29 cellular contexts compared by ENCODE assay signal in the genomic region with DNA sequence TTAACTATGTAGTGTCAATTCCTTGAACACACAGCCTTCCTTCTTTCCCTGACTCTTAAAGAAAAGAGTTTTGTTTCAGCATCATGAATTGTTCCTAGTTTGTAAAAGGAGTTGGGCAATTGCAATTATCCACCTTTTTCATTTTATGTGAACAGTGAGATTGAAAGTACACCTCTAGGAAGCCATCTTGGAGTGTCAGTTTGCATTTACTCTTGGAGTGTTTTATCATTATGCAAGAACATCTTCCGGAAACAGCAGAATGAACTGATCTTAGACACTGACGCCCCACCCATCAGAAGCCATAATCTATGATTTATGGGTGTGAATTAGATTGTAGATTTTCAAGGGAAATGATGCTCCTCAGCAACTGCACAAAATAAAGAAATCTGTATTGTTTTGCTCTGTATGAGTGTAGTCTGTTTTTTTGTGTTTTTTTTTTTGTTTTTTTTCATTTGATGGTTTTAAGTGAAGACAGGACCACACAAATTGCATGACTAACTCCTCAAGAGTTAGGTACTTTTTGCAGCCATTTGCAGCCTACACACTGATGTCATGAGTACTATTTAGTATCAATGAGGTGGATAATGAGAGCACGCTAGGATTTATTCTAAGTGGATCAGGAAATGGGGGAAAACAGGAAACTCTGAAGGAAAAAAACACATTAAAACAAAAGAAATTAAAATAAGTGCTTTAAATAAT. TPM values are rescaled to one million over a fixed set of nuclear protein-coding genes. Genes with fewer than 3 reads are reported as not detected.
DNase-seq lines count a peak whose midpoint lies in the region; ATAC-seq, FAIRE-seq and TF ChIP-seq lines count a peak whose summit lies in the region.
"Had no signal": no experiment of that assay in that cellular context is flagged by ENCODE, and none has a peak within 500 bp of the region (broad histone marks: within the 10 kb centered on the region; RNA-seq: fewer than 3 reads in every experiment).

No MANE protein-coding gene starts in this region.

- no peak overlapping the region for H3K23ac ChIP-seq in H1 (ENCODE audit: insufficient read length)

- H3K4ac ChIP-seq in H1 (replicated peaks; ENCODE audit: insufficient read length, low read depth, low read length): no peak overlapping the region

- H3K4me3 ChIP-seq in H1 (ENCODE audit: extremely low read depth in 1 of 4, insufficient read depth in 2 of 4, low read depth in 3 of 4, low read length in 4 of 4): no peak overlapping the region
- no peak overlapping the region for H3K4me3 ChIP-seq in osteoblast (ENCODE audit: insufficient read depth, low read length)
- H3K4me3 ChIP-seq: heart left ventricle, uterus had no signal

- H3K9me3 ChIP-seq in T-helper 17 cell (ENCODE audit: control insufficient read depth, low read length, poor library complexity, severe bottlenecking): no peaks in the 10 kb centered on the region
- peaks cover 6 to 16% of the 10 kb centered on the region in 2 experiments; a peak in 3 of 4 replicates for H3K9me3 ChIP-seq in H1 (ENCODE audit: insufficient read depth in 2 of 2, low read depth in 1 of 2, low read length in 1 of 2)
- H3K9me3 ChIP-seq in osteoblast (ENCODE audit: low read depth, low read length): no peaks in the 10 kb centered on the region
- H3K9me3 ChIP-seq: heart left ventricle, uterus had no signal

- H3K4me2 ChIP-seq in H1 (ENCODE audit: insufficient read depth in 1 of 2, low read depth in 2 of 2, low read length in 2 of 2) (no peak overlapping the region), osteoblast (ENCODE audit: insufficient read depth, low read length) (no peak overlapping the region)

- FAIRE-seq in H1 (lab: Jason Lieb, UNC): no peak
- FAIRE-seq: A204.1, endothelial cell of umbilical vein, small intestine had no signal

- H2AK5ac ChIP-seq in H1 (ENCODE audit: low read depth, low read length): no peak overlapping the region

- no peaks in the 10 kb centered on the region for H3K79me2 ChIP-seq in H1 (ENCODE audit: control insufficient read depth in 1 of 2, insufficient read depth in 2 of 2, low read length in 2 of 2)
- H3K79me2 ChIP-seq in osteoblast (ENCODE audit: insufficient read depth, low read length): no peaks in the 10 kb centered on the region

- no peak overlapping the region for H3K56ac ChIP-seq in H1 (replicated peaks; ENCODE audit: insufficient read length, low read depth, low read length)

- no peak overlapping the region for H4K5ac ChIP-seq in H1 (ENCODE audit: insufficient read length, low read depth, low read length)

- no peak overlapping the region for H2BK15ac ChIP-seq in H1 (ENCODE audit: low read length)

- TF ChIP-seq POLR2A in H1 (IDR thresholded peaks at IDR 0.05; ENCODE audit: control extremely low read depth in 1 of 2, low read depth in 2 of 2, low read length in 2 of 2): no peak

- CTCF ChIA-PET in H1 (lab: Charles Lee; ENCODE audit: partially characterized antibody): interaction anchor here (1.5 kb wide), 1 partner anchor 24 kb away, joined by 3 read pairs; no protein-coding TSS in a partner anchor

- H3K4me1 Mint-ChIP-seq in activated T-cell treated with anti-CD3 and anti-CD28 coated beads, Interleukin-2, amount 50 U/mL, for 72 hours (ENCODE audit: low read depth): peaks cover 6% of the 10 kb centered on the region
- H3K4me1 Mint-ChIP-seq in T-helper 17 cell: no peaks in the 10 kb centered on the region
- H3K4me1 Mint-ChIP-seq: B cell had no signal

- no peak overlapping the region for H2BK12ac ChIP-seq in H1 (ENCODE audit: low read depth, low read length)

- no peak overlapping the region for H2BK20ac ChIP-seq in H1 (ENCODE audit: low read length)

- WGBS in H1 (ENCODE audit: extremely low coverage in 1 of 2, insufficient coverage in 1 of 2, insufficient read length in 1 of 2, insufficient replicate concordance in 2 of 2, low coverage in 1 of 2, low lambda C conversion rate in 2 of 2, missing lambda C conversion rate in 1 of 2), 2 experiments: 91% methylated on average over 3 of the region's 3 CpGs; no CpG with 5 or more reads in 1 of the 2 experiments

- no peaks in the 10 kb centered on the region for H4K20me1 ChIP-seq in H1 (replicated peaks in 1 of 2; ENCODE audit: control insufficient read depth in 1 of 2, insufficient read depth in 2 of 2, low read length in 2 of 2)
- H4K20me1 ChIP-seq in osteoblast (ENCODE audit: insufficient read depth, low read length): no peaks in the 10 kb centered on the region

- H3K36me3 Mint-ChIP-seq in activated T-cell treated with anti-CD3 and anti-CD28 coated beads, Interleukin-2, amount 50 U/mL, for 72 hours (ENCODE audit: insufficient read depth in 2 of 2): peaks cover 1 to 5% of the 10 kb centered on the region in 2 donors
- H3K36me3 Mint-ChIP-seq in T-helper 17 cell (ENCODE audit: low read depth): no peaks in the 10 kb centered on the region
- H3K36me3 Mint-ChIP-seq: activated naive CD4-positive, alpha-beta T cell treated with anti-CD3 and anti-CD28 coated beads, Interleukin-2, amount 50 U/mL, for 72 hours had no signal

- TF ChIP-seq RAD21 in H1 (IDR thresholded peaks at IDR 0.05 in 1 of 2, conservative IDR thresholded peaks at IDR 0.05 in 1 of 2; ENCODE audit: low read depth in 2 of 2, low read length in 2 of 2): no peak

- POLR2A ChIA-PET in H1 (lab: Charles Lee; ENCODE audit: partially characterized antibody): interaction anchor here (1.6 to 2.0 kb wide), 2 partner anchors 24 kb away, joined by 4 to 8 read pairs; no protein-coding TSS in a partner anchor

- H3K4me1 ChIP-seq in H1 (replicated peaks in 1 of 4; ENCODE audit: control insufficient read depth in 3 of 4, insufficient read depth in 4 of 4, low read length in 3 of 4): no peaks in the 10 kb centered on the region
- peaks cover 8% of the 10 kb centered on the region for H3K4me1 ChIP-seq in osteoblast (ENCODE audit: insufficient read depth, low read length)
- H3K4me1 ChIP-seq: uterus had no signal

- H3K4me3 Mint-ChIP-seq in activated T-cell treated with anti-CD3 and anti-CD28 coated beads, Interleukin-2, amount 50 U/mL, for 72 hours: no peak overlapping the region
- H3K4me3 Mint-ChIP-seq in T-helper 17 cell: no peak overlapping the region
- H3K4me3 Mint-ChIP-seq: B cell had no signal

- H3K36me3 ChIP-seq in H1 (ENCODE audit: control insufficient read depth in 2 of 4, insufficient read depth in 4 of 4, low read length in 3 of 4): no peaks in the 10 kb centered on the region
- no peaks in the 10 kb centered on the region for H3K36me3 ChIP-seq in osteoblast (ENCODE audit: insufficient read depth, low read length)
- H3K36me3 ChIP-seq: heart left ventricle, uterus had no signal

- H3K79me1 ChIP-seq in H1 (ENCODE audit: low read depth, low read length): no peaks in the 10 kb centered on the region

- H3K27ac ChIP-seq in H1 (ENCODE audit: low read depth, low read length) (no peak overlapping the region), osteoblast (ENCODE audit: low read depth, low read length) (no peak overlapping the region)
- H3K27ac ChIP-seq: heart left ventricle, uterus had no signal

- H4K91ac ChIP-seq in H1 (replicated peaks; ENCODE audit: insufficient read length, low read length): no peak overlapping the region

- no peak overlapping the region for H3K27ac Mint-ChIP-seq in activated T-cell treated with anti-CD3 and anti-CD28 coated beads, Interleukin-2, amount 50 U/mL, for 72 hours
- H3K27ac Mint-ChIP-seq in T-helper 17 cell: peak overlapping the region; percentile 9
- H3K27ac Mint-ChIP-seq: activated naive CD4-positive, alpha-beta T cell treated with anti-CD3 and anti-CD28 coated beads, Interleukin-2, amount 50 U/mL, for 72 hours; B cell had no signal

- DNase-seq in activated T-cell treated with anti-CD3 and anti-CD28 coated beads, Interleukin-2, amount 50 U/mL, for 72 hours: no peak
- DNase-seq in activated T-cell treated with anti-CD3 and anti-CD28 coated beads, Interleukin-2, amount 50 U/mL, for 48 hours: no peak
- DNase-seq in T-helper 17 cell (no peak), H1 (ENCODE audit: low read depth in 1 of 2, low spot score in 2 of 2) (no peak), osteoblast (ENCODE audit: insufficient read length, low spot score, missing footprints) (no peak)
- no peak for DNase-seq in stimulated activated naive CD4-positive, alpha-beta T cell treated with Interleukin-2 at 50 U/mL for 16 hours (lab: John Stamatoyannopoulos, UW)
- DNase-seq: caudate nucleus; dermis blood vessel endothelial cell; DMS53; H7; heart left ventricle; Kasumi-1; mesendoderm; NCI-H1092; NCI-H1930; NCI-H226; NCI-H748 treated with DMSO at 0.1 percent for 48 hours; occipital lobe; PC-3; Right ventricle myocardium superior; small intestine; stimulated activated CD4-positive, alpha-beta T cell treated with anti-CD3 and anti-CD28 coated beads, Interleukin-1b, Interleukin-23, amount 100 ng/mL, for 48 hours; uterus had no signal

- peak overlapping the region; percentile 89 for H2AFZ ChIP-seq in H1 (ENCODE audit: low read length)
- H2AFZ ChIP-seq in osteoblast (ENCODE audit: low read length): peak overlapping the region; percentile 40

- no peak overlapping the region for H3K18ac ChIP-seq in H1 (ENCODE audit: extremely low read depth, low read length)

- TF ChIP-seq EP300 in H1 (IDR thresholded peaks at IDR 0.05; ENCODE audit: borderline replicate concordance in 1 of 2, low read depth in 2 of 2, low read length in 2 of 2): no peak

- no peak overlapping the region for H2BK5ac ChIP-seq in H1 (ENCODE audit: low read depth, low read length)

- no peak overlapping the region for H2BK120ac ChIP-seq in H1 (replicated peaks; ENCODE audit: low read depth, low read length)

- H3K9me3 Mint-ChIP-seq in activated T-cell treated with anti-CD3 and anti-CD28 coated beads, Interleukin-2, amount 50 U/mL, for 72 hours: no peaks in the 10 kb centered on the region
- H3K9me3 Mint-ChIP-seq: activated naive CD4-positive, alpha-beta T cell treated with anti-CD3 and anti-CD28 coated beads, Interleukin-2, amount 50 U/mL, for 72 hours had no signal

- H3K14ac ChIP-seq in H1 (ENCODE audit: insufficient read length): no peak overlapping the region

- peaks cover 8% of the 10 kb centered on the region for H3K27me3 Mint-ChIP-seq in activated T-cell treated with anti-CD3 and anti-CD28 coated beads, Interleukin-2, amount 50 U/mL, for 72 hours (ENCODE audit: low read depth)
- peaks cover 6% of the 10 kb centered on the region for H3K27me3 Mint-ChIP-seq in T-helper 17 cell

- ATAC-seq in activated T-cell treated with anti-CD3 and anti-CD28 coated beads, Interleukin-2, amount 50 U/mL, for 72 hours (replicated peaks in 1 of 2): peak; percentile 63 to 69
- ATAC-seq in T-helper 17 cell (no peak), GM18909 (IDR thresholded peaks at IDR 0.05; ENCODE audit: poor library complexity, unreplicated experiment) (no peak), esophagus mucosa (no peak)
- ATAC-seq: heart left ventricle, PC-3 had no signal

- H3K27me3 ChIP-seq in H1 (replicated peaks in 1 of 4; ENCODE audit: control insufficient read depth in 3 of 4, extremely low read depth in 1 of 4, insufficient read depth in 3 of 4, low read length in 3 of 4): no peaks in the 10 kb centered on the region
- H3K27me3 ChIP-seq in osteoblast (ENCODE audit: insufficient read depth, low read length): no peaks in the 10 kb centered on the region
- H3K27me3 ChIP-seq: heart left ventricle, uterus had no signal

- TF ChIP-seq CTCF in H1 (IDR thresholded peaks at IDR 0.05; ENCODE audit: control extremely low read depth in 1 of 3, insufficient read depth in 1 of 3, low read depth in 1 of 3, low read length in 3 of 3) (no peak), osteoblast (IDR thresholded peaks at IDR 0.05; ENCODE audit: extremely low read depth, low read depth, low read length) (no peak)

- no peak overlapping the region for H4K8ac ChIP-seq in H1 (ENCODE audit: extremely low read depth, insufficient read depth, low read length)

- no peak overlapping the region for H3K9ac ChIP-seq in H1 (replicated peaks in 1 of 4; ENCODE audit: extremely low read depth in 1 of 4, low read depth in 3 of 4, low read length in 3 of 4)

- H3K23me2 ChIP-seq in H1 (ENCODE audit: low read depth, low read length): no peaks in the 10 kb centered on the region

RNA-seq across cellular contexts. Expression of a gene that starts 19.5 kb away (rescaled TPM):
- total RNA-seq in activated T-cell treated with anti-CD3 and anti-CD28 coated beads, Interleukin-2, amount 50 U/mL, for 72 hours: 1 to 10 TPM; 2.7 to 4.8 TPM
- total RNA-seq in T-helper 17 cell (under 1 TPM in 1 of 2 donors, not detected in 1; 0.31 TPM), osteoblast (69.2 and 86.5 TPM in 2 replicates), esophagus mucosa (0.68 TPM)
- total RNA-seq in H1 (2021; fragmentation: NEBNext Ultra II Directional; extraction: Animal tissue kit (Norgen Biotek cat#: 25700)): 145 and 153 TPM in 2 replicates
- polyA plus RNA-seq in H1 (2011; rRNA removed): 20.5 and 23.4 TPM in 2 replicates
- polyA plus RNA-seq in H1 (2011; cell fraction: cytosol; rRNA removed): 45.3 TPM
- 30.0 TPM for polyA plus RNA-seq in H1 (2011; cell fraction: nucleus; rRNA removed)
- polyA plus RNA-seq in H1 (2012, experiment 1 of 2): 42.5 to 55.1 TPM (median 50.9 TPM) in 4 replicates
- polyA plus RNA-seq in H1 (2012, experiment 2 of 2): 5.4 TPM
- polyA plus RNA-seq in H1 (2013, experiment 1 of 2): 46.6 TPM
- polyA plus RNA-seq in H1 (2013, experiment 2 of 2): 39.5 TPM
- polyA minus RNA-seq in H1 (2011; rRNA and poly(A)+ RNA removed): 55.5 and 65.6 TPM in 2 replicates
- polyA minus RNA-seq in H1 (2011; cell fraction: cytosol; rRNA and poly(A)+ RNA removed): 84.8 TPM
- polyA minus RNA-seq in H1 (2011; cell fraction: nucleus; rRNA and poly(A)+ RNA removed): 136 TPM
- total RNA-seq: B cell had no signal

Comparison
In these comparisons a context has a peak if more than half of its experiments do, and no peak if none do; other contexts are left out.
1. ATAC-seq: peak in activated T-cell treated with anti-CD3 and anti-CD28 coated beads, Interleukin-2, amount 50 U/mL, for 72 hours (2 of 2); none in T-helper 17 cell (single experiment), GM18909 (single experiment) and esophagus mucosa (single experiment).
2. RNA of a gene that starts 19.5 kb away (total RNA-seq): 145 to 153 TPM in H1 and 69.2 to 86.5 TPM in osteoblast; 2.7 to 4.8 TPM in activated T-cell treated with anti-CD3 and anti-CD28 coated beads, Interleukin-2, amount 50 U/mL, for 72 hours, 0.68 TPM in esophagus mucosa (single experiment) and 0.31 TPM in T-helper 17 cell; every median in the first group is over 10 times any median in the second.